ENCODE assay signal across 1 cellular context in genomic region chr1:24918370-24918769, GRCh38.
TF ChIP-seq lines count a peak whose summit lies in the region.

No MANE protein-coding gene starts in this region.

TF ChIP-seq in GM12878, 131 proteins besides CTCF, POLR2A, EP300 and RAD21 (continued from another document):
- TF ChIP-seq, protein P1, sequence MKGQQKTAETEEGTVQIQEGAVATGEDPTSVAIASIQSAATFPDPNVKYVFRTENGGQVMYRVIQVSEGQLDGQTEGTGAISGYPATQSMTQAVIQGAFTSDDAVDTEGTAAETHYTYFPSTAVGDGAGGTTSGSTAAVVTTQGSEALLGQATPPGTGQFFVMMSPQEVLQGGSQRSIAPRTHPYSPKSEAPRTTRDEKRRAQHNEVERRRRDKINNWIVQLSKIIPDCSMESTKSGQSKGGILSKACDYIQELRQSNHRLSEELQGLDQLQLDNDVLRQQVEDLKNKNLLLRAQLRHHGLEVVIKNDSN (IDR thresholded peaks at IDR 0.05; ENCODE audit: borderline replicate concordance, extremely low read length, insufficient read depth, low read depth, low read length): no peak
- TF ChIP-seq SPI1 (IDR thresholded peaks at IDR 0.05; ENCODE audit: borderline replicate concordance, insufficient read depth, low read depth, low read length): no peak
- TF ChIP-seq, protein P2, sequence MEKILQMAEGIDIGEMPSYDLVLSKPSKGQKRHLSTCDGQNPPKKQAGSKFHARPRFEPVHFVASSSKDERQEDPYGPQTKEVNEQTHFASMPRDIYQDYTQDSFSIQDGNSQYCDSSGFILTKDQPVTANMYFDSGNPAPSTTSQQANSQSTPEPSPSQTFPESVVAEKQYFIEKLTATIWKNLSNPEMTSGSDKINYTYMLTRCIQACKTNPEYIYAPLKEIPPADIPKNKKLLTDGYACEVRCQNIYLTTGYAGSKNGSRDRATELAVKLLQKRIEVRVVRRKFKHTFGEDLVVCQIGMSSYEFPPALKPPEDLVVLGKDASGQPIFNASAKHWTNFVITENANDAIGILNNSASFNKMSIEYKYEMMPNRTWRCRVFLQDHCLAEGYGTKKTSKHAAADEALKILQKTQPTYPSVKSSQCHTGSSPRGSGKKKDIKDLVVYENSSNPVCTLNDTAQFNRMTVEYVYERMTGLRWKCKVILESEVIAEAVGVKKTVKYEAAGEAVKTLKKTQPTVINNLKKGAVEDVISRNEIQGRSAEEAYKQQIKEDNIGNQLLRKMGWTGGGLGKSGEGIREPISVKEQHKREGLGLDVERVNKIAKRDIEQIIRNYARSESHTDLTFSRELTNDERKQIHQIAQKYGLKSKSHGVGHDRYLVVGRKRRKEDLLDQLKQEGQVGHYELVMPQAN (conservative IDR thresholded peaks at IDR 0.05): no peak
